8 cellular contexts compared by ENCODE assay signal in genomic region chr2:224485081-224486014, GRCh38.
DNase-seq lines count a peak whose midpoint lies in the region; ATAC-seq, FAIRE-seq and TF ChIP-seq lines count a peak whose summit lies in the region.
"Not testable (repeated sequence)": the region's sequence is repeated elsewhere in the genome, so short reads cannot be mapped to it uniquely, and the experiment has no call there.

No MANE protein-coding gene starts in this region.

- peak overlapping the region; percentile 17 for H3K9ac ChIP-seq in SK-N-SH

- H3K79me2 ChIP-seq in ACC112 (ENCODE audit: control insufficient read depth, insufficient read depth, low read length, unreplicated experiment) (peaks cover 12% of the 10 kb centered on the region), SK-N-SH (ENCODE audit: insufficient read depth) (peaks cover 56% of the 10 kb centered on the region)

- H3K36me3 Mint-ChIP-seq in glutamatergic neuron (ENCODE audit: unreplicated experiment): peaks cover 31% of the 10 kb centered on the region

- H3K36me3 ChIP-seq in ACC112 (ENCODE audit: insufficient read depth, low read length); bronchial epithelial cell (ENCODE audit: control insufficient read depth, insufficient read depth, low read length); lung (ENCODE audit: control insufficient read depth in 2 of 2, insufficient read depth in 2 of 2, low read length in 2 of 2): not testable (repeated sequence)
- H3K36me3 ChIP-seq in SK-N-SH (replicated peaks in 1 of 2; ENCODE audit: control insufficient read depth in 1 of 2, insufficient read depth in 2 of 2, low read length in 1 of 2): peaks cover 26 to 65% of the 10 kb centered on the region in 2 experiments

- ATAC-seq in lung (ENCODE audit: insufficient read depth, low FRiP score): peak; percentile 66

- TF ChIP-seq RAD21 in SK-N-SH (IDR thresholded peaks at IDR 0.05; ENCODE audit: low read length): not testable (repeated sequence)

- H3K9me3 ChIP-seq in SK-N-SH; lung (ENCODE audit: control insufficient read depth in 2 of 2, insufficient read depth in 1 of 2, low read length in 1 of 2): not testable (repeated sequence)

- not testable (repeated sequence) for H3K27me3 Mint-ChIP-seq in glutamatergic neuron (ENCODE audit: unreplicated experiment)

- POLR2A ChIA-PET in SK-N-SH (lab: Yijun Ruan, JAX): not testable (repeated sequence)

- not testable (repeated sequence) for H3K4me3 Mint-ChIP-seq in glutamatergic neuron (ENCODE audit: unreplicated experiment)

- peaks cover 11% of the 10 kb centered on the region for H3F3A ChIP-seq in SK-N-SH (replicated peaks; ENCODE audit: insufficient read depth)

- peak in 1 of 2 experiments; percentile 23; a peak in 1 of 4 replicates for TF ChIP-seq EP300 in SK-N-SH (IDR thresholded peaks at IDR 0.05; ENCODE audit: borderline replicate concordance in 1 of 2, low read depth in 1 of 2, low read length in 1 of 2)

- not testable (repeated sequence) for H3K9me2 ChIP-seq in SK-N-SH

- H4K20me1 ChIP-seq in SK-N-SH (ENCODE audit: insufficient read depth): not testable (repeated sequence)

- FAIRE-seq in bronchial epithelial cell (lab: Jason Lieb, UNC): peak; percentile 13

- WGBS in SK-N-SH (ENCODE audit: low lambda C conversion rate): 45% methylated on average over 11 of the region's 18 CpGs
- 59 to 72% methylated on average over 18 of the region's 18 CpGs for WGBS in lung, 2 donors

- CTCF ChIA-PET in SK-N-SH (lab: Yijun Ruan, JAX): interaction anchor here (1.5 kb wide), 2 partner anchors 165 to 166 kb away, joined by 3 read pairs; no protein-coding TSS in a partner anchor

- H3K4me1 ChIP-seq in ACC112 (ENCODE audit: control insufficient read depth, insufficient read depth, low read length, unreplicated experiment) (peaks cover 25% of the 10 kb centered on the region), SK-N-SH (ENCODE audit: control insufficient read depth in 1 of 2, insufficient read depth in 2 of 2, low read depth in 1 of 2, low read length in 1 of 2) (peaks cover 0 to 12% of the 10 kb centered on the region in 2 experiments; a peak in 2 of 4 replicates)
- not testable (repeated sequence) for H3K4me1 ChIP-seq in lung (ENCODE audit: control insufficient read depth in 2 of 2, insufficient read depth in 2 of 2, low read length in 2 of 2)

- DNase-seq in GM04503 (ENCODE audit: low read depth) (peak; percentile 69), NCI-H2029 (lab: John Stamatoyannopoulos, UW) (peak; percentile 77), bronchial epithelial cell (ENCODE audit: low read depth) (peak; percentile 98), lung (ENCODE audit: low spot score) (peak; percentile 91), skeletal muscle cell (ENCODE audit: low read depth) (peak; percentile 79)
- not testable (repeated sequence) for DNase-seq in SK-N-SH, glutamatergic neuron

- H3K27ac Mint-ChIP-seq in glutamatergic neuron (ENCODE audit: unreplicated experiment): peak overlapping the region; percentile 38

- not testable (repeated sequence) for TF ChIP-seq CTCF in SK-N-SH (IDR thresholded peaks at IDR 0.05); bronchial epithelial cell (IDR thresholded peaks at IDR 0.05; ENCODE audit: insufficient read depth, low read length, severe bottlenecking); glutamatergic neuron (IDR thresholded peaks at IDR 0.05; ENCODE audit: partially characterized antibody, unreplicated experiment); lung (IDR thresholded peaks at IDR 0.05; ENCODE audit: control extremely low read depth, extremely low read depth)

- not testable (repeated sequence) for H2AFZ ChIP-seq in ACC112 (ENCODE audit: low read length, unreplicated experiment); SK-N-SH (ENCODE audit: low read depth)

- H3K4me2 ChIP-seq in SK-N-SH: peak overlapping the region; percentile 58

- peaks cover 14% of the 10 kb centered on the region for H3K9me3 Mint-ChIP-seq in glutamatergic neuron (ENCODE audit: unreplicated experiment)

- H3K27me3 ChIP-seq in ACC112 (ENCODE audit: insufficient read depth, low read length); SK-N-SH (ENCODE audit: insufficient read depth); bronchial epithelial cell (ENCODE audit: control insufficient read depth, insufficient read depth, low read length); lung (ENCODE audit: control insufficient read depth, insufficient read depth): not testable (repeated sequence)

- H3K4me1 Mint-ChIP-seq in glutamatergic neuron (ENCODE audit: low read depth, unreplicated experiment): peaks cover 17% of the 10 kb centered on the region

- H3K4me3 ChIP-seq in ACC112 (ENCODE audit: low read depth, low read length); SK-N-SH (ENCODE audit: low read depth in 2 of 2, low read length in 1 of 2); bronchial epithelial cell (ENCODE audit: low read depth, low read length); lung; skeletal muscle cell (ENCODE audit: low read depth, low read length): not testable (repeated sequence)

- peak overlapping the region; percentile 72 for H3K27ac ChIP-seq in ACC112 (ENCODE audit: low read depth, low read length)
- peak overlapping the region in 1 of 2 experiments; percentile 56; a peak in 3 of 4 replicates for H3K27ac ChIP-seq in SK-N-SH (ENCODE audit: low read depth in 2 of 2, low read length in 1 of 2)
- H3K27ac ChIP-seq in lung (ENCODE audit: low read depth in 1 of 2, low read length in 1 of 2): peak overlapping the region in 1 of 2 donors; percentile 90

TF ChIP-seq in SK-N-SH, 30 proteins besides CTCF, POLR2A, EP300 and RAD21:
- TF ChIP-seq TCF12 (IDR thresholded peaks at IDR 0.05) (peak; percentile 29; the same call in 1 of the 2 replicates), ELF1 (IDR thresholded peaks at IDR 0.05) (peak; percentile 45; the same call in 1 of the 2 replicates), MAX (IDR thresholded peaks at IDR 0.05; ENCODE audit: low read depth) (0 out of 2 replicates have a peak, but pooled peaks have one; percentile 13), SIN3A (IDR thresholded peaks at IDR 0.05; ENCODE audit: borderline replicate concordance, low read depth, low read length) (peak; percentile 39; the same call in 1 of the 2 replicates)
